In the genomic region with DNA sequence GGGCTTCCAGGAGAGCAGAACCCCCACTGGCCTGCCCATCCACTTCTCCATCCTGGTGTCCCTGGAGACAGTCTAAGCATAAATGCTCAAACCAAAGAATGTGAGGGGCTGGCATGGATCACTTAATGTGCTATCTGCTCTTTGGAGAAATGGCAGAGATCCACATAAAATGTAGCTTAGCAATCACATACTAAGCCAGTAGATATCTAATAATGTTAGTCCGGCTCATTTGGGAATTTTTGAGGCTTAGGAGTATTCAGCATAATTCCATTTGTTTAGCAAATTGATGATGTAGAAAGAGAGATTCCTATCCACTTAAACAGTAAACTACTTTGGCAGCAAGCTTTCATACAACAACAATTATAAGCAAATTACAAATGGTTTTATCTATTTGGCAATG, we compare ENCODE assay signal across 13 cellular contexts.
DNase-seq lines count a peak whose midpoint lies in the region; ATAC-seq and TF ChIP-seq lines count a peak whose summit lies in the region.
"Had no signal": no experiment of that assay in that cellular context is flagged by ENCODE, and none has a peak within 500 bp of the region (broad histone marks: within the 10 kb centered on the region; RNA-seq: fewer than 3 reads in every experiment).

No MANE protein-coding gene starts in this region.

- no peak for TF ChIP-seq CTCF in AG04450 (IDR thresholded peaks at IDR 0.05; ENCODE audit: low read depth, low read length)
- no peak for TF ChIP-seq CTCF in fibroblast of pulmonary artery (IDR thresholded peaks at IDR 0.05; ENCODE audit: low read length, missing control alignments)

- peaks cover 39% of the 10 kb centered on the region for H3K4me1 ChIP-seq in rectal smooth muscle tissue (ENCODE audit: control insufficient read depth, insufficient read depth, low read length)

- CTCF ChIA-PET in AG04450 (lab: Charles Lee) = interaction anchor here (0.8 to 3.7 kb wide), 8 partner anchors 14 to 184 kb away, joined by 3 to 19 read pairs (median 4); no protein-coding TSS in a partner anchor

- H3K9ac ChIP-seq in rectal smooth muscle tissue (ENCODE audit: low read length) = no peak overlapping the region

- H3K9me3 ChIP-seq in AG04450 (ENCODE audit: control insufficient read depth, insufficient read depth, low read length) = no peaks in the 10 kb centered on the region

- ATAC-seq in GM21423 (IDR thresholded peaks at IDR 0.05; ENCODE audit: unreplicated experiment) (no peak), HG03025 (IDR thresholded peaks at IDR 0.05; ENCODE audit: low FRiP score, unreplicated experiment) (no peak)
- ATAC-seq: Panc1 had no signal

- H3K27ac ChIP-seq in AG04450 (ENCODE audit: low read depth, low read length) (peak overlapping the region; percentile 98), adipose tissue (ENCODE audit: low read depth, low read length) (peak overlapping the region; percentile 76), rectal smooth muscle tissue (ENCODE audit: low read depth, low read length) (peak overlapping the region; percentile 89)

- no peaks in the 10 kb centered on the region for H3K27me3 ChIP-seq in AG04450 (ENCODE audit: control insufficient read depth, insufficient read depth, low read length)
- no peaks in the 10 kb centered on the region for H3K27me3 ChIP-seq in rectal smooth muscle tissue (ENCODE audit: control insufficient read depth, insufficient read depth, low read length)

- no peak overlapping the region for H3K4me3 ChIP-seq in AG04450 (ENCODE audit: low read depth, low read length)
- H3K4me3 ChIP-seq in fibroblast of pulmonary artery (replicated peaks; ENCODE audit: low read depth, low read length) = no peak overlapping the region
- no peak overlapping the region for H3K4me3 ChIP-seq in rectal smooth muscle tissue (ENCODE audit: low read length)

- peak; percentile 53 for DNase-seq in AG04450 (ENCODE audit: low read depth, low spot score)
- DNase-seq in fibroblast of pulmonary artery (ENCODE audit: low read depth) = peak; percentile 55
- no peak for DNase-seq in glomerular visceral epithelial cell (ENCODE audit: extremely low spot score)
- DNase-seq in NCI-H146 (lab: John Stamatoyannopoulos, UW) = no peak
- DNase-seq: AML-193, NCI-H524, nephron progenitor cell, T-helper 2 cell had no signal

- WGBS in adipose tissue, 3 donors = 65 to 87% (median 78%) methylated on average over 1 of the region's 1 CpG

- H3K36me3 ChIP-seq in rectal smooth muscle tissue (ENCODE audit: control insufficient read depth, insufficient read depth, low read length) = no peaks in the 10 kb centered on the region

- POLR2A ChIA-PET in AG04450 (lab: Yijun Ruan, JAX) = interaction anchor here (1.0 to 1.8 kb wide), 4 partner anchors 10 to 125 kb away, joined by 4 to 6 read pairs (median 5); no protein-coding TSS in a partner anchor

Comparison
In these comparisons a context has a peak if more than half of its experiments do, and no peak if none do; other contexts are left out.
1. DNase-seq: peak in AG04450 (single experiment) and fibroblast of pulmonary artery (single experiment); none in glomerular visceral epithelial cell (single experiment) and NCI-H146 (single experiment).
2. Peak in every context shown above with its lines, with median percentiles within 50 percentile points of each other: H3K27ac ChIP-seq.